Comparison of ENCODE assay signal across 10 cellular contexts in genomic region chr1:179447489-179447888, GRCh38.
DNase-seq lines count a peak whose midpoint lies in the region; FAIRE-seq and TF ChIP-seq lines count a peak whose summit lies in the region.
"Had no signal": no experiment of that assay in that cellular context is flagged by ENCODE, and none has a peak within 500 bp of the region (broad histone marks: within the 10 kb centered on the region; RNA-seq: fewer than 3 reads in every experiment).

No MANE protein-coding gene starts in this region.

- no peaks in the 10 kb centered on the region for H3K4me1 ChIP-seq in right atrium auricular region

- H3K27me3 Mint-ChIP-seq in Calu3 (ENCODE audit: unreplicated experiment), result no peaks in the 10 kb centered on the region

- no peaks in the 10 kb centered on the region for H3K36me3 ChIP-seq in right atrium auricular region

- peaks cover 2% of the 10 kb centered on the region for H3K9me3 Mint-ChIP-seq in Calu3 (ENCODE audit: low read depth, unreplicated experiment)
- H3K9me3 Mint-ChIP-seq: T-helper 1 cell treated with Interleukin-12 subunit alpha and Interleukin-12 subunit beta and Interleukin-4 antibody, amounts not matched to agents 30 μg/mL and 1 μg/mL, for 36 hours had no signal

- TF ChIP-seq CTCF in Calu3 (IDR thresholded peaks at IDR 0.05; ENCODE audit: unreplicated experiment) (peak; percentile 59), right atrium auricular region (IDR thresholded peaks at IDR 0.05) (no peak)

- H3K9me3 ChIP-seq in right atrium auricular region, result no peaks in the 10 kb centered on the region

- no TSS peak for BruUV-seq in Calu3 (replicated peaks; lab: Mats Ljungman, UMichigan)

- no peaks in the 10 kb centered on the region for H3K36me3 Mint-ChIP-seq in Calu3 (ENCODE audit: insufficient read depth, unreplicated experiment)

- H3K4me3 ChIP-seq in right atrium auricular region, result no peak overlapping the region

- DNase-seq in Calu3 (peak; percentile 59), H4 (ENCODE audit: low spot score) (peak; percentile 6), RPMI7951 (ENCODE audit: low read depth) (peak; percentile 12), iPS DF 19.7 (ENCODE audit: low read depth, low spot score) (peak; percentile 30), T1000 (lab: John Stamatoyannopoulos, UW) (no peak), frontal cortex (ENCODE audit: low spot score in 2 of 2) (no peak), right atrium auricular region (ENCODE audit: low spot score) (no peak)
- DNase-seq in activated T-cell treated with anti-CD3 and anti-CD28 coated beads, Interleukin-2, amount 50 U/mL, for 48 hours, result no peak

- CTCF ChIA-PET in Calu3 (lab: Charles Lee), result interaction anchor here (0.6 to 2.8 kb wide), 2 partner anchors 57 to 196 kb away, joined by 3 to 9 read pairs; no protein-coding TSS in a partner anchor

- no peak overlapping the region for H3K4me3 Mint-ChIP-seq in Calu3 (ENCODE audit: low read depth, unreplicated experiment)
- H3K4me3 Mint-ChIP-seq: T-helper 1 cell treated with Interleukin-12 subunit alpha and Interleukin-12 subunit beta and Interleukin-4 antibody, amounts not matched to agents 30 μg/mL and 1 μg/mL, for 36 hours had no signal

- intact Hi-C loops in Calu3 (cut with micrococcal nuclease; ENCODE audit: unreplicated experiment), result loop anchor here (2.0 kb wide), 2 partner anchors 19 to 197 kb away; no protein-coding TSS in a partner anchor

- no peak for FAIRE-seq in frontal cortex (lab: Jason Lieb, UNC)

- no peak overlapping the region for H3K27ac ChIP-seq in right atrium auricular region
- H3K27ac ChIP-seq: HL-60 had no signal

- no peaks in the 10 kb centered on the region for H3K27me3 ChIP-seq in right atrium auricular region

- H3K4me1 Mint-ChIP-seq in Calu3 (ENCODE audit: low read depth, unreplicated experiment), result no peaks in the 10 kb centered on the region

- H3K27ac Mint-ChIP-seq in Calu3 (ENCODE audit: unreplicated experiment), result peak overlapping the region; percentile 25
- H3K27ac Mint-ChIP-seq: T-helper 1 cell treated with Interleukin-12 subunit alpha and Interleukin-12 subunit beta and Interleukin-4 antibody, amounts not matched to agents 30 μg/mL and 1 μg/mL, for 36 hours had no signal

Comparison
In these comparisons a context has a peak if more than half of its experiments do, and no peak if none do; other contexts are left out.
1. DNase-seq: peak in Calu3 (single experiment), H4 (single experiment), RPMI7951 (single experiment) and iPS DF 19.7 (single experiment); none in activated T-cell treated with anti-CD3 and anti-CD28 coated beads, Interleukin-2, amount 50 U/mL, for 48 hours (0 of 2), T1000 (single experiment), frontal cortex (0 of 2) and right atrium auricular region (single experiment).